Comparison of ENCODE assay signal across 1 cellular context in the genomic region with DNA sequence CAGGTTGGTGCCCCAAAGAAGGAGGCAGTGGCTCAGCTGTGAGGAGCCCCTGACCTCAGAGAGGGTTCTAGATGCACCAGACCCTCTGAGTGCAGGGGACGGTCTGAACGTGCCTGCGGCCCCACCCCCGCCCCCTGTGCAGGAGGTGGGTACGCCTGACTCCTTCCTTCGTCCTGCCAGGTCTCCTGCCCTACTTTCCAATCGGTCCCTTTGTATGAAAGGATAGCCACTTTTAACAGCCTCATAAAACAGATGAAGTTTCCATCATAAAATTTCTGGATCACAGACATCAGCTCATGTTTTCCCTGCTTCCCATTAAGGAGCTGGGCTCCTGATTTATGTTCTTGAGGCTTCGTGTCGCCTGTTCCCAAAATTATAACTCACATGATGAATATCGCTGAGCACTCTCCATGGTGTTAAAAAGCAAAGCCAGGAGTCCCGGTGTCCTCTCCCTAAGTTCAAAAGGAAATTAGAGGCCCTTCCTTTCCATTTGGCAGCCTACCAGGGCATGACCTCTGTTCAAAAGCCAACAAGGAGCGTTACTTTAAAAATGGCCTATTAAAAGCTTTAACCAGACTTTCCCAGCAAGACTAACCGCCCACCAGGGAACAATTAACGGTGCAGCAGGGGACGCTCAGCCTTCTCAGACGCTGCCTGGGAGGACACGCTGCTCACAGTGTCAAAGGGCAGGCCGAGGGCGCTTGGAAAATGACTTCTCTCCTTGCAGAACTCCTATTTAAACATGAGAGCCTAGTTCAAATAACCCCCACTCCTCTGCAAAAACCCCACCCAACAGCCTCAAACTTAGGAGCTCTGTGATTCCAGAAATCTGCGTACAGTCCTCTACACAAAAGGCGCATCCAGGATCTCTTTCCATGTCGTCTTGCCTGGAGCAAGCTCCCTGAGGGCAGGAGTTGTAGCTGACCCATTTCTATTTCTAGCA.
TF ChIP-seq lines count a peak whose summit lies in the region.

No MANE protein-coding gene starts in this region.

TF ChIP-seq in HEK293, 187 proteins besides CTCF, POLR2A, EP300 and RAD21 (continued from another document):
- TF ChIP-seq OVOL3 (tag by site-specific recombination; IDR thresholded peaks at IDR 0.05) (peak; percentile 39; the same call in 1 of the 2 replicates), KLF9 (tag by site-specific recombination; IDR thresholded peaks at IDR 0.05; ENCODE audit: low read depth) (0 out of 2 replicates have a peak, but pooled peaks have one; percentile 24), ZNF48 (tag by site-specific recombination; IDR thresholded peaks at IDR 0.05) (no peak), ZNF335 (tag by site-specific recombination; conservative IDR thresholded peaks at IDR 0.05) (no peak), GLI4 (tag by site-specific recombination; IDR thresholded peaks at IDR 0.05) (no peak), ZBTB17 (tag by site-specific recombination; IDR thresholded peaks at IDR 0.05) (0 out of 2 replicates have a peak, but pooled peaks have one; percentile 23), ZNF416 (tag by site-specific recombination; IDR thresholded peaks at IDR 0.05) (no peak), ZNF747 (tag by site-specific recombination; IDR thresholded peaks at IDR 0.05) (no peak), PRDM1 (tag by site-specific recombination; IDR thresholded peaks at IDR 0.05) (no peak), FEZF1 (tag by site-specific recombination; IDR thresholded peaks at IDR 0.05) (peak; percentile 88)
- TF ChIP-seq, protein P1, sequence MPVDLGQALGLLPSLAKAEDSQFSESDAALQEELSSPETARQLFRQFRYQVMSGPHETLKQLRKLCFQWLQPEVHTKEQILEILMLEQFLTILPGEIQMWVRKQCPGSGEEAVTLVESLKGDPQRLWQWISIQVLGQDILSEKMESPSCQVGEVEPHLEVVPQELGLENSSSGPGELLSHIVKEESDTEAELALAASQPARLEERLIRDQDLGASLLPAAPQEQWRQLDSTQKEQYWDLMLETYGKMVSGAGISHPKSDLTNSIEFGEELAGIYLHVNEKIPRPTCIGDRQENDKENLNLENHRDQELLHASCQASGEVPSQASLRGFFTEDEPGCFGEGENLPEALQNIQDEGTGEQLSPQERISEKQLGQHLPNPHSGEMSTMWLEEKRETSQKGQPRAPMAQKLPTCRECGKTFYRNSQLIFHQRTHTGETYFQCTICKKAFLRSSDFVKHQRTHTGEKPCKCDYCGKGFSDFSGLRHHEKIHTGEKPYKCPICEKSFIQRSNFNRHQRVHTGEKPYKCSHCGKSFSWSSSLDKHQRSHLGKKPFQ (tag by site-specific recombination; IDR thresholded peaks at IDR 0.05): no peak
